In the genomic region with DNA sequence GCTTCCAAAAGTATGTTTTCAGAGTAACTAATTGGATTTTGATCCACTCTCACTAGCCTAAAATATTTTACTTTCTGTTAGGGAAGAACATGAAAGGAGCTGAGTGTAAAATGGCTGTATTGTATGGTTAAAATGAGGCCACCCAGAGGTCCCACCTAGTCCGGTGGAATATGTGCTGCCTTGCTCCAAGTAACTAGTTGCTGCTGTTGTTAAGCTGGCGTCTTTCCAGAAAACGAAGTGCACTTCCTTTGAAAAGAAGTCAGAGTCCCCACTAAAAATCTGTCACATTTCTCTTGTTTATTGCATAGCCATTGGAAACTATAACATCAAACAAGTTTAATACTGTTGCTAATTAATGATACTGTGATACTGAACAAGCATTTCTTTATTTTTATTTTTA, we compare ENCODE assay signal across 9 cellular contexts. TPM values are rescaled to one million over a fixed set of nuclear protein-coding genes. Genes with fewer than 3 reads are reported as not detected.
DNase-seq lines count a peak whose midpoint lies in the region; ATAC-seq and TF ChIP-seq lines count a peak whose summit lies in the region.
"Had no signal": no experiment of that assay in that cellular context is flagged by ENCODE, and none has a peak within 500 bp of the region (broad histone marks: within the 10 kb centered on the region; RNA-seq: fewer than 3 reads in every experiment).

No MANE protein-coding gene starts in this region.

- no peaks in the 10 kb centered on the region for H3K9me3 Mint-ChIP-seq in CD8-positive, alpha-beta T cell
- no peaks in the 10 kb centered on the region for H3K9me3 Mint-ChIP-seq in effector memory CD8-positive, alpha-beta T cell

- no peaks in the 10 kb centered on the region for H3K36me3 ChIP-seq in CD8-positive, alpha-beta T cell (ENCODE audit: insufficient read depth, low read length)

- no peak overlapping the region for H3K27ac ChIP-seq in CD8-positive, alpha-beta T cell (ENCODE audit: low read depth, low read length)

- no peak for DNase-seq in CD8-positive, alpha-beta T cell
- DNase-seq in KBM-7: peak; percentile 33
- DNase-seq in cardiac fibroblast (ENCODE audit: low read depth in 2 of 2): peak; percentile 56 to 77
- peak; percentile 9 for DNase-seq in myocyte (ENCODE audit: low read depth)
- DNase-seq in effector memory CD8-positive, alpha-beta T cell: no peak
- DNase-seq: SHP77 treated with DMSO at 0.1 percent for 48 hours had no signal

- no peak for ATAC-seq in CD8-positive, alpha-beta T cell
- no peak for ATAC-seq in GM19023 (IDR thresholded peaks at IDR 0.05; ENCODE audit: unreplicated experiment)
- no peak for ATAC-seq in GM21515 (IDR thresholded peaks at IDR 0.05; ENCODE audit: unreplicated experiment)
- no peak for ATAC-seq in HG03342 (IDR thresholded peaks at IDR 0.05; ENCODE audit: unreplicated experiment)
- ATAC-seq in effector memory CD8-positive, alpha-beta T cell (replicated peaks): no peak

- peaks cover 19% of the 10 kb centered on the region for H3K4me1 ChIP-seq in CD8-positive, alpha-beta T cell (ENCODE audit: insufficient read depth, low read length)

- no peak overlapping the region for H3K4me3 ChIP-seq in CD8-positive, alpha-beta T cell (ENCODE audit: low read depth, low read length)
- H3K4me3 ChIP-seq in cardiac fibroblast (replicated peaks in 1 of 2; ENCODE audit: low read depth in 2 of 2, low read length in 2 of 2): no peak overlapping the region

- no peaks in the 10 kb centered on the region for H3K27me3 ChIP-seq in CD8-positive, alpha-beta T cell (ENCODE audit: insufficient read depth, low read length)

- H3K36me3 Mint-ChIP-seq in CD8-positive, alpha-beta T cell: peaks cover 3% of the 10 kb centered on the region
- H3K36me3 Mint-ChIP-seq in effector memory CD8-positive, alpha-beta T cell (ENCODE audit: insufficient read depth): peaks cover 21% of the 10 kb centered on the region

- intact Hi-C loops in CD8-positive, alpha-beta T cell (cut with DNase I, micrococcal nuclease): loop anchor here in 1 of 2 experiments (5.0 kb wide), 1 partner anchor 280 kb away; a partner anchor contains a TSS

- CTCF ChIA-PET in CD8-positive, alpha-beta T cell (lab: Charles Lee): no interaction called here

- H3K4me1 Mint-ChIP-seq in CD8-positive, alpha-beta T cell (ENCODE audit: low read depth): peaks cover 46% of the 10 kb centered on the region
- peaks cover 14 to 17% of the 10 kb centered on the region in 2 donors for H3K4me1 Mint-ChIP-seq in effector memory CD8-positive, alpha-beta T cell (ENCODE audit: low read depth in 2 of 2)

- H3K4me3 Mint-ChIP-seq in CD8-positive, alpha-beta T cell: peak overlapping the region; percentile 49
- H3K4me3 Mint-ChIP-seq in effector memory CD8-positive, alpha-beta T cell: peak overlapping the region in 1 of 2 donors; percentile 11

- no peak overlapping the region for H3K27ac Mint-ChIP-seq in CD8-positive, alpha-beta T cell
- no peak overlapping the region for H3K27ac Mint-ChIP-seq in effector memory CD8-positive, alpha-beta T cell

- POLR2A ChIA-PET in CD8-positive, alpha-beta T cell (lab: Charles Lee): interaction anchor here (0.6 to 0.9 kb wide), 2 partner anchors 13 to 20 kb away, joined by 4 to 5 read pairs; no protein-coding TSS in a partner anchor

- in situ Hi-C loops in KBM-7 (cut with MboI; ENCODE audit: low pct_unique_long_range_greater_than_20kb, low sequenced_read_pairs): no loop called here

- no peaks in the 10 kb centered on the region for H3K27me3 Mint-ChIP-seq in CD8-positive, alpha-beta T cell (ENCODE audit: low read depth)
- no peaks in the 10 kb centered on the region for H3K27me3 Mint-ChIP-seq in effector memory CD8-positive, alpha-beta T cell

- TF ChIP-seq CTCF in CD8-positive, alpha-beta T cell (IDR thresholded peaks at IDR 0.05): no peak
- no peak for TF ChIP-seq CTCF in cardiac fibroblast (IDR thresholded peaks at IDR 0.05; ENCODE audit: low read depth, low read length)

- H3K9me3 ChIP-seq in CD8-positive, alpha-beta T cell (ENCODE audit: low read length): no peaks in the 10 kb centered on the region

RNA-seq across cellular contexts. Expression of a gene that starts 3.2 kb away (rescaled TPM):
- 10 to 100 TPM; 10.1 to 11.2 TPM for total RNA-seq in CD8-positive, alpha-beta T cell
- total RNA-seq in myocyte: 6.6 and 10.2 TPM in 2 replicates
- polyA plus RNA-seq in myocyte (2012): 2.6 TPM

RNA-seq across cellular contexts. Expression of a gene that starts 46.3 kb away (rescaled TPM):
- total RNA-seq in CD8-positive, alpha-beta T cell: 10 to 100 TPM; 10.7 to 11.5 TPM
- total RNA-seq in myocyte: 7.1 and 9.7 TPM in 2 replicates
- 7.8 TPM for polyA plus RNA-seq in myocyte (2012)

Comparison
In these comparisons a context has a peak if more than half of its experiments do, and no peak if none do; other contexts are left out.
1. DNase-seq: peak in KBM-7 (single experiment), cardiac fibroblast (2 of 2) and myocyte (single experiment); none in CD8-positive, alpha-beta T cell (0 of 7) and effector memory CD8-positive, alpha-beta T cell (0 of 3).